ENCODE assay signal across 23 cellular contexts in the genomic region with DNA sequence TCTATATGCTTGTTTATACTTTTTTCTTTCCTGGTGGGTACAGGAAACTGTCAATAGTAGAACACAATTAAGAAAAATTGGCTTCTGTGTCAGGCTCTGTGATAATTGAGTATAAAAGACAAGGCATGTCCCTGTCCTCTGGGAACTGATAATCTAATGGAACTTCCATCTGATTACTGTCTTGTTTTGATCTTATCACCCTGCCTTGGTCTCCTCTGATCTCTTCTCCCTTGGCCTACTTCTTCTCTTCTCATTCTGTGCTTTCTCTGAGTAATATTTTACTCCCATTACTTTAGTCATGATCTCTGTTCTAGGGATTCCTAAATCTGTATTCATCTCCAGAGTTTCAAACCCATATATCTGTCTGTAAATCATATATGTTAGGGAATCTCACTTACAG. TPM values are rescaled to one million over a fixed set of nuclear protein-coding genes. Genes with fewer than 3 reads are reported as not detected.
DNase-seq lines count a peak whose midpoint lies in the region; ATAC-seq and TF ChIP-seq lines count a peak whose summit lies in the region.
"Had no signal": no experiment of that assay in that cellular context is flagged by ENCODE, and none has a peak within 500 bp of the region (broad histone marks: within the 10 kb centered on the region; RNA-seq: fewer than 3 reads in every experiment).

No MANE protein-coding gene starts in this region.

- no peak for TF ChIP-seq CTCF in HFFc6 (IDR thresholded peaks at IDR 0.05)
- TF ChIP-seq CTCF in neural crest cell (conservative IDR thresholded peaks at IDR 0.05): no peak

- H3K9me3 Mint-ChIP-seq in HFFc6: no peaks in the 10 kb centered on the region
- H3K9me3 Mint-ChIP-seq in neural crest cell: no peaks in the 10 kb centered on the region
- no peaks in the 10 kb centered on the region for H3K9me3 Mint-ChIP-seq in T-cell
- H3K9me3 Mint-ChIP-seq: CD14-positive monocyte; CD4-positive, alpha-beta T cell; CD8-positive, alpha-beta memory T cell had no signal

- DNase-seq in HFFc6: no peak
- no peak for DNase-seq in T-helper 17 cell
- DNase-seq in neural crest cell (ENCODE audit: low read depth, low spot score): no peak
- DNase-seq in KBM-7: no peak
- DNase-seq in T-cell: no peak
- DNase-seq in iPS-NIHi11 (ENCODE audit: low spot score): no peak
- DNase-seq: 8988T; ACHN; AML-193; BE2C; CD4-positive, alpha-beta T cell; CD8-positive, alpha-beta memory T cell; DMS 273 treated with DMSO at 0.1 percent for 48 hours; DMS79; EL; GDM1; GOT3; H7; HCEC 1CT had no signal

- peaks cover 36% of the 10 kb centered on the region for H3K4me1 Mint-ChIP-seq in HFFc6 (ENCODE audit: low read depth)
- H3K4me1 Mint-ChIP-seq in T-helper 17 cell: peaks cover 28% of the 10 kb centered on the region
- H3K4me1 Mint-ChIP-seq in neural crest cell: peaks cover 7% of the 10 kb centered on the region
- peaks cover 32 to 49% (median 40%) of the 10 kb centered on the region in 3 donors for H3K4me1 Mint-ChIP-seq in T-cell

- POLR2A ChIA-PET in T-cell (lab: Charles Lee): no interaction called here

- CTCF ChIA-PET in T-cell (lab: Charles Lee): no interaction called here

- H3K27me3 Mint-ChIP-seq in HFFc6 (ENCODE audit: insufficient read depth): no peaks in the 10 kb centered on the region
- no peaks in the 10 kb centered on the region for H3K27me3 Mint-ChIP-seq in T-helper 17 cell
- H3K27me3 Mint-ChIP-seq in neural crest cell (ENCODE audit: low read depth): no peaks in the 10 kb centered on the region
- no peaks in the 10 kb centered on the region for H3K27me3 Mint-ChIP-seq in T-cell
- H3K27me3 Mint-ChIP-seq: CD4-positive, alpha-beta T cell; CD8-positive, alpha-beta memory T cell had no signal

- peaks cover 28% of the 10 kb centered on the region for H3K36me3 Mint-ChIP-seq in HFFc6 (ENCODE audit: low read depth)
- H3K36me3 Mint-ChIP-seq in T-helper 17 cell (ENCODE audit: low read depth): peaks cover 12% of the 10 kb centered on the region
- H3K36me3 Mint-ChIP-seq in neural crest cell (ENCODE audit: low read depth): peaks cover 8% of the 10 kb centered on the region
- H3K36me3 Mint-ChIP-seq in T-cell: peaks cover 40% of the 10 kb centered on the region

- H3K27ac Mint-ChIP-seq in HFFc6 (peak overlapping the region; percentile 1; the same call in 1 of the 2 replicates), T-helper 17 cell (peak overlapping the region; percentile 29), neural crest cell (ENCODE audit: unreplicated experiment) (peak overlapping the region; percentile 4), T-cell (peak overlapping the region in 1 of 2 donors; percentile 1)
- H3K27ac Mint-ChIP-seq: CD4-positive, alpha-beta T cell had no signal

- no peak for ATAC-seq in T-helper 17 cell
- no peak for ATAC-seq in T-cell (replicated peaks in 1 of 4)
- ATAC-seq: A549, GM12878 had no signal

- no peaks in the 10 kb centered on the region for H3K9me3 ChIP-seq in T-helper 17 cell (ENCODE audit: control insufficient read depth, low read length, poor library complexity, severe bottlenecking)
- H3K9me3 ChIP-seq: A549; BE2C; BLaER1 treated with 17β-estradiol and CSF1 and Interleukin-3, amounts not matched to agents 10 nM and 100 nM had no signal

- H3K4me3 Mint-ChIP-seq in HFFc6: no peak overlapping the region
- H3K4me3 Mint-ChIP-seq in T-helper 17 cell: no peak overlapping the region
- H3K4me3 Mint-ChIP-seq in neural crest cell: no peak overlapping the region
- H3K4me3 Mint-ChIP-seq in T-cell: no peak overlapping the region
- H3K4me3 Mint-ChIP-seq: CD14-positive monocyte; CD4-positive, alpha-beta T cell had no signal

- in situ Hi-C loops in KBM-7 (cut with MboI; ENCODE audit: low pct_unique_long_range_greater_than_20kb, low sequenced_read_pairs): no loop called here

RNA-seq across cellular contexts. Expression of a gene that starts 14.6 kb away (rescaled TPM):
- 10 to 100 TPM; 38.4 to 45.6 (median 43.2) TPM for total RNA-seq in HFFc6 (2021; fragmentation: NEBNext Ultra II Directional; extraction: Animal tissue kit (Norgen Biotek cat#: 25700))
- 10 to 100 TPM; 40.0 to 40.1 TPM for total RNA-seq in T-helper 17 cell
- total RNA-seq in neural crest cell: 28.7 and 30.0 TPM in 2 replicates
- total RNA-seq in T-cell: 10 to 100 TPM; 28.6 to 40.9 (median 36.9) TPM

RNA-seq across cellular contexts. Expression of a gene that starts 45.8 kb away (rescaled TPM):
- total RNA-seq in HFFc6 (2021; fragmentation: NEBNext Ultra II Directional; extraction: Animal tissue kit (Norgen Biotek cat#: 25700)): 10 to 100 TPM; 48.1 to 51.3 (median 49.4) TPM
- total RNA-seq in T-helper 17 cell (1 to 10 TPM; 7.1 to 9.0 TPM), neural crest cell (51.9 and 53.8 TPM in 2 replicates), T-cell (10 to 100 TPM in 4 of 5 donors, 1 to 10 TPM in 1; 9.9 to 26.1 (median 23.7) TPM)
